ENCODE assay signal across 8 cellular contexts in genomic region chr9:114911167-114911821, GRCh38. TPM values are rescaled to one million over a fixed set of nuclear protein-coding genes. Genes with fewer than 3 reads are reported as not detected.
A peak's percentile ranks its signal among the peaks of the same experiment; 100 is the strongest.
DNase-seq lines count a peak whose midpoint lies in the region; ATAC-seq and TF ChIP-seq lines count a peak whose summit lies in the region.

No MANE protein-coding gene starts in this region.

- peak; percentile 62; the same call in 1 of the 2 replicates for ATAC-seq in Panc1
- no peak for ATAC-seq in naive thymus-derived CD4-positive, alpha-beta T cell
- ATAC-seq in HG02870 (IDR thresholded peaks at IDR 0.05; ENCODE audit: unreplicated experiment) = no peak
- no peak for ATAC-seq in GM21447 (IDR thresholded peaks at IDR 0.05; ENCODE audit: unreplicated experiment)

- DNase-seq in Calu3 = peak; percentile 32
- peak; percentile 55 for DNase-seq in HT1080 (ENCODE audit: low read depth)
- DNase-seq in Panc1 (ENCODE audit: low read depth, low spot score) = no peak
- DNase-seq in endothelial cell (ENCODE audit: low spot score) = peak; percentile 23
- no peak for DNase-seq in naive thymus-derived CD4-positive, alpha-beta T cell
- no peak for DNase-seq in GM20000 (ENCODE audit: low spot score)

- intact Hi-C loops in Calu3 (cut with micrococcal nuclease; ENCODE audit: unreplicated experiment) = loop anchor here (5.0 kb wide), 1 partner anchor 249 kb away; no protein-coding TSS in a partner anchor
- intact Hi-C loops in Panc1 (cut with micrococcal nuclease; ENCODE audit: unreplicated experiment) = loop anchor here (1.0 kb wide), 1 partner anchor 229 kb away; the partner anchor contains the start of gene TEX48
- intact Hi-C loops in naive thymus-derived CD4-positive, alpha-beta T cell (cut with micrococcal nuclease) = loop anchor here in 1 of 2 donors (2.0 kb wide), 1 partner anchor 18 kb away; no protein-coding TSS in a partner anchor

- H3K9me3 Mint-ChIP-seq in Calu3 (ENCODE audit: low read depth, unreplicated experiment) (no peaks in the 10 kb centered on the region), endothelial cell (ENCODE audit: unreplicated experiment) (no peaks in the 10 kb centered on the region)
- H3K9me3 Mint-ChIP-seq in naive thymus-derived CD4-positive, alpha-beta T cell = no peaks in the 10 kb centered on the region

- H3K4me1 ChIP-seq in Panc1 (ENCODE audit: control insufficient read depth, insufficient read depth, low read length) = no peaks in the 10 kb centered on the region
- H3K4me1 ChIP-seq in naive thymus-derived CD4-positive, alpha-beta T cell (ENCODE audit: control insufficient read depth in 2 of 2, insufficient read depth in 2 of 2, low read length in 2 of 2) = peaks cover 47 to 54% of the 10 kb centered on the region in 2 donors

- H3K27ac Mint-ChIP-seq in Calu3 (ENCODE audit: unreplicated experiment) = no peak overlapping the region
- no peak overlapping the region for H3K27ac Mint-ChIP-seq in endothelial cell (ENCODE audit: unreplicated experiment)
- H3K27ac Mint-ChIP-seq in naive thymus-derived CD4-positive, alpha-beta T cell = peak overlapping the region in 8 of 9 donors; percentile 13 to 96 (median 84)

- TF ChIP-seq CTCF in Calu3 (IDR thresholded peaks at IDR 0.05; ENCODE audit: unreplicated experiment) (peak; percentile 43), Panc1 (IDR thresholded peaks at IDR 0.05) (peak; percentile 74), endothelial cell (IDR thresholded peaks at IDR 0.05; ENCODE audit: unreplicated experiment) (peak; percentile 54), GM20000 (IDR thresholded peaks at IDR 0.05; ENCODE audit: extremely low read depth, missing control alignments) (no peak)

- CTCF ChIA-PET in Calu3 (lab: Charles Lee) = interaction anchor here (0.6 to 1.5 kb wide), 3 partner anchors 174 to 230 kb away, joined by 3 to 5 read pairs (median 3); no protein-coding TSS in a partner anchor
- CTCF ChIA-PET in Panc1 (lab: Charles Lee) = interaction anchor here (0.7 to 1.0 kb wide), 3 partner anchors 103 to 231 kb away, joined by 3 read pairs; no protein-coding TSS in a partner anchor
- CTCF ChIA-PET in naive thymus-derived CD4-positive, alpha-beta T cell (lab: Charles Lee) = interaction anchor here (1.6 to 8.0 kb wide), 6 partner anchors 9 to 228 kb away, joined by 8 to 151 read pairs (median 19); no protein-coding TSS in a partner anchor

- no peak overlapping the region for H3K4me3 ChIP-seq in Panc1 (ENCODE audit: low read depth in 2 of 2, low read length in 2 of 2)
- no peak overlapping the region for H3K4me3 ChIP-seq in naive thymus-derived CD4-positive, alpha-beta T cell (ENCODE audit: low read length)

- H3K36me3 ChIP-seq in Panc1 (ENCODE audit: control insufficient read depth, insufficient read depth, low read length) = no peaks in the 10 kb centered on the region
- peaks cover 0 to 12% (median 6%) of the 10 kb centered on the region in 3 experiments for H3K36me3 ChIP-seq in naive thymus-derived CD4-positive, alpha-beta T cell (ENCODE audit: control insufficient read depth in 2 of 3, insufficient read depth in 3 of 3, low read length in 3 of 3)

- H3K27ac ChIP-seq in Panc1 (ENCODE audit: low read length) = no peak overlapping the region
- H3K27ac ChIP-seq in naive thymus-derived CD4-positive, alpha-beta T cell (ENCODE audit: low read depth, low read length) = no peak overlapping the region

- no peaks in the 10 kb centered on the region for H3K27me3 ChIP-seq in Panc1 (ENCODE audit: control insufficient read depth, insufficient read depth, low read length)
- no peaks in the 10 kb centered on the region for H3K27me3 ChIP-seq in naive thymus-derived CD4-positive, alpha-beta T cell (ENCODE audit: control insufficient read depth in 2 of 2, insufficient read depth in 2 of 2, low read length in 2 of 2)

- in situ Hi-C loops in Panc1 (cut with HindIII; ENCODE audit: low pct_unique_long_range_greater_than_20kb, low sequenced_read_pairs) = no loop called here

- H3K4me3 Mint-ChIP-seq in Calu3 (ENCODE audit: low read depth, unreplicated experiment) (no peak overlapping the region), endothelial cell (ENCODE audit: unreplicated experiment) (no peak overlapping the region)
- peak overlapping the region in 1 of 10 donors; percentile 77 for H3K4me3 Mint-ChIP-seq in naive thymus-derived CD4-positive, alpha-beta T cell

- BruUV-seq in Calu3 (replicated peaks; lab: Mats Ljungman, UMichigan) = no TSS peak
- BruUV-seq in Panc1 (replicated peaks; lab: Mats Ljungman, UMichigan) = no TSS peak

- H3K4me1 Mint-ChIP-seq in Calu3 (ENCODE audit: low read depth, unreplicated experiment) (peaks cover 29% of the 10 kb centered on the region), endothelial cell (ENCODE audit: unreplicated experiment) (peaks cover 13% of the 10 kb centered on the region)
- peaks cover 48 to 97% (median 96%) of the 10 kb centered on the region in 7 donors for H3K4me1 Mint-ChIP-seq in naive thymus-derived CD4-positive, alpha-beta T cell

- H3K9me3 ChIP-seq in Panc1 (ENCODE audit: control insufficient read depth, insufficient read depth, low read depth, low read length) = no peaks in the 10 kb centered on the region
- H3K9me3 ChIP-seq in naive thymus-derived CD4-positive, alpha-beta T cell (ENCODE audit: control insufficient read depth in 2 of 3, low read length in 3 of 3) = no peaks in the 10 kb centered on the region

- H3K36me3 Mint-ChIP-seq in Calu3 (ENCODE audit: insufficient read depth, unreplicated experiment) = peaks cover 10% of the 10 kb centered on the region
- no peaks in the 10 kb centered on the region for H3K36me3 Mint-ChIP-seq in endothelial cell (ENCODE audit: low read depth, unreplicated experiment)
- peaks cover 0 to 87% (median 35%) of the 10 kb centered on the region in 5 donors for H3K36me3 Mint-ChIP-seq in naive thymus-derived CD4-positive, alpha-beta T cell

- POLR2A ChIA-PET in Panc1 (lab: Charles Lee) = no interaction called here
- POLR2A ChIA-PET in naive thymus-derived CD4-positive, alpha-beta T cell (lab: Charles Lee) = interaction anchor here (1.3 to 5.1 kb wide), 2 partner anchors 13 to 18 kb away, joined by 7 to 25 read pairs; no protein-coding TSS in a partner anchor

- H3K27me3 Mint-ChIP-seq in Calu3 (ENCODE audit: unreplicated experiment) (peaks cover 19% of the 10 kb centered on the region), endothelial cell (ENCODE audit: unreplicated experiment) (peaks cover 3% of the 10 kb centered on the region)
- no peaks in the 10 kb centered on the region for H3K27me3 Mint-ChIP-seq in naive thymus-derived CD4-positive, alpha-beta T cell

RNA-seq across cellular contexts. Expression of gene TNFSF8, which starts 19.1 kb away (rescaled TPM):
- not detected in 2 replicates for total RNA-seq in Calu3 (2022)
- total RNA-seq in HT1080 (2014; rRNA removed; shearing (Covaris generic)) = not detected in 2 replicates
- polyA plus RNA-seq in HT1080 (2015; cell fraction: cytosol; rRNA removed) = not detected in 2 replicates
- polyA plus RNA-seq in HT1080 (2015; cell fraction: nucleus; rRNA removed) = not detected in 2 replicates
- 0.15 TPM for total RNA-seq in Panc1 (2021; ENCODE audit: unreplicated experiment)
- not detected for polyA plus RNA-seq in Panc1 (2012; ENCODE audit: insufficient read length)
- total RNA-seq in endothelial cell (ENCODE audit: unreplicated experiment) = not detected
- 100 to 1,000 TPM in 1 of 5 experiments, 10 to 100 TPM in 4; 19.3 to 129 (median 31.5) TPM for total RNA-seq in naive thymus-derived CD4-positive, alpha-beta T cell
- 10 to 100 TPM; 35.4 to 86.2 TPM for polyA plus RNA-seq in naive thymus-derived CD4-positive, alpha-beta T cell

Comparison
In these comparisons a context has a peak if more than half of its experiments do, and no peak if none do; other contexts are left out.
1. DNase-seq: peak in Calu3 (single experiment), HT1080 (single experiment) and endothelial cell (single experiment); none in Panc1 (single experiment), naive thymus-derived CD4-positive, alpha-beta T cell (0 of 9) and GM20000 (single experiment).
2. H3K27ac Mint-ChIP-seq: peak in naive thymus-derived CD4-positive, alpha-beta T cell (8 of 9); none in Calu3 (single experiment) and endothelial cell (single experiment).
3. RNA of gene TNFSF8, which starts 19.1 kb away (total RNA-seq): 19.3 to 129 TPM in naive thymus-derived CD4-positive, alpha-beta T cell; 0.15 TPM in Panc1 (single experiment), not detected in Calu3, not detected in HT1080 and not detected in endothelial cell (single experiment); every median in the first group is over 10 times any median in the second.